ENCODE assay signal across 1 cellular context in genomic region chr2:218785103-218785502, GRCh38.
TF ChIP-seq lines count a peak whose summit lies in the region.

No MANE protein-coding gene starts in this region.

TF ChIP-seq in HepG2, 621 proteins besides CTCF, POLR2A, EP300 and RAD21:
- TF ChIP-seq FOSL2 (CRISPR knock-in tag; IDR thresholded peaks at IDR 0.05) = 0 out of 2 replicates have a peak, but pooled peaks have one; percentile 7
- 0 out of 2 replicates have a peak, but pooled peaks have one; percentile 45 for TF ChIP-seq FOXC1 (CRISPR knock-in tag; IDR thresholded peaks at IDR 0.05; ENCODE audit: borderline replicate concordance)
- TF ChIP-seq ZBTB1 (CRISPR knock-in tag; IDR thresholded peaks at IDR 0.05; ENCODE audit: borderline replicate concordance) = no peak
- TF ChIP-seq ZNF292 (CRISPR knock-in tag; IDR thresholded peaks at IDR 0.05; ENCODE audit: borderline replicate concordance, low read depth) = 0 out of 2 replicates have a peak, but pooled peaks have one; percentile 20
- no peak for TF ChIP-seq ZNF597 (CRISPR knock-in tag; IDR thresholded peaks at IDR 0.05)
- TF ChIP-seq ZNF609 (CRISPR knock-in tag; IDR thresholded peaks at IDR 0.05; ENCODE audit: borderline replicate concordance) = no peak
- peak; percentile 62 for TF ChIP-seq SAP130 (CRISPR knock-in tag; IDR thresholded peaks at IDR 0.05; ENCODE audit: low read depth)
- no peak for TF ChIP-seq FOXA1 (IDR thresholded peaks at IDR 0.05)
- TF ChIP-seq FOXA1 (CRISPR knock-in tag; IDR thresholded peaks at IDR 0.05) = peak; percentile 59
- TF ChIP-seq ETS1 (CRISPR knock-in tag; IDR thresholded peaks at IDR 0.05) = no peak
- peak; percentile 49 for TF ChIP-seq ZFX (CRISPR knock-in tag; IDR thresholded peaks at IDR 0.05; ENCODE audit: low read depth)
- no peak for TF ChIP-seq XRCC5 (optimal IDR thresholded peaks at IDR 0.05; ENCODE audit: low read length)
- 0 out of 2 replicates have a peak, but pooled peaks have one; percentile 24 for TF ChIP-seq SP5 (CRISPR knock-in tag; IDR thresholded peaks at IDR 0.05; ENCODE audit: borderline replicate concordance, low read depth)
- no peak for TF ChIP-seq THYN1 (CRISPR knock-in tag; IDR thresholded peaks at IDR 0.05; ENCODE audit: borderline replicate concordance, low read depth)
- TF ChIP-seq SYNCRIP (IDR thresholded peaks at IDR 0.05; ENCODE audit: insufficient read depth, low read depth, low read length) = no peak
- TF ChIP-seq ZNF441 (CRISPR knock-in tag; IDR thresholded peaks at IDR 0.05; ENCODE audit: borderline replicate concordance) = no peak
- TF ChIP-seq LCORL (IDR thresholded peaks at IDR 0.05) = no peak
- 0 out of 2 replicates have a peak, but pooled peaks have one; percentile 34 for TF ChIP-seq LCORL (CRISPR knock-in tag; IDR thresholded peaks at IDR 0.05)
- TF ChIP-seq ZMYM4 (CRISPR knock-in tag; IDR thresholded peaks at IDR 0.05) = peak; percentile 34; the same call in 1 of the 2 replicates
- peak; percentile 59; the same call in 1 of the 2 replicates for TF ChIP-seq TFE3 (CRISPR knock-in tag; IDR thresholded peaks at IDR 0.05)
- 0 out of 2 replicates have a peak, but pooled peaks have one; percentile 23 for TF ChIP-seq TBX2 (CRISPR knock-in tag; IDR thresholded peaks at IDR 0.05; ENCODE audit: borderline replicate concordance)
- peak; percentile 41 for TF ChIP-seq ARID4A (CRISPR knock-in tag; IDR thresholded peaks at IDR 0.05; ENCODE audit: borderline replicate concordance)
- no peak for TF ChIP-seq ZBTB42 (CRISPR knock-in tag; IDR thresholded peaks at IDR 0.05)
- peak; percentile 50; the same call in 1 of the 2 replicates for TF ChIP-seq TFAP4 (IDR thresholded peaks at IDR 0.05; ENCODE audit: borderline replicate concordance, low read depth)
- no peak for TF ChIP-seq HMGXB3 (CRISPR knock-in tag; IDR thresholded peaks at IDR 0.05; ENCODE audit: borderline replicate concordance)
- TF ChIP-seq ZNF605 (CRISPR knock-in tag; IDR thresholded peaks at IDR 0.05) = 0 out of 2 replicates have a peak, but pooled peaks have one; percentile 34
- TF ChIP-seq ZBTB44 (CRISPR knock-in tag; IDR thresholded peaks at IDR 0.05) = no peak
- TF ChIP-seq ZNF644 (CRISPR knock-in tag; IDR thresholded peaks at IDR 0.05; ENCODE audit: low read depth) = 0 out of 2 replicates have a peak, but pooled peaks have one; percentile 13
- TF ChIP-seq ZNF878 (CRISPR knock-in tag; IDR thresholded peaks at IDR 0.05) = 0 out of 2 replicates have a peak, but pooled peaks have one; percentile 35
- TF ChIP-seq ZNF792 (CRISPR knock-in tag; IDR thresholded peaks at IDR 0.05) = 0 out of 2 replicates have a peak, but pooled peaks have one; percentile 12
